13 cellular contexts compared by ENCODE assay signal in the genomic region with DNA sequence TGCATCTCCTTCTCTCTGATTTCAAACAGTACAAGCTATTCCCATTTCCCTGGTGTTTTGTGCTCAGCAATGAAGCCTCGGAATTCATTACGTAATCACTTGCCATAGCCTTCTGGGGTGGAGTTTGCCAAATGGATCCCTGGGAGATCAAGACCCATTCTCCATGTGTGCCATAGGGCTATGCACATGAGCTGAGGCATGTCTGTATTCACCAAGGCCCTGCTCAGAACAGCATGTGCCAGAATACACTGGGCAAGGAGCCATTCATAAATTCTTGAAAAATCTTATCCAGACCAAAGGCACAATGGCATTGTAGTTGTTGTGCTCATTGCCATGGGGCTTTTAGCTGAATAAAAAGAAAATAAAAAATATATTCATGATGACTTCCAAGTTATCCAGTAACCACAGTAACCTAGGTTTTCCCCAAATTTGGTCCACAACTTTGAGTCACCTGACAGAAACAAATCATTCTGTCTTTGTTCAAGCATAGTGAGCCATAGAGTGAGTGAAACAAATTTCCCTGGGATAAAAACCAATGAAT. TPM values are rescaled to one million over a fixed set of nuclear protein-coding genes. Genes with fewer than 3 reads are reported as not detected.
DNase-seq lines count a peak whose midpoint lies in the region; ATAC-seq, FAIRE-seq and TF ChIP-seq lines count a peak whose summit lies in the region.
"Had no signal": no experiment of that assay in that cellular context is flagged by ENCODE, and none has a peak within 500 bp of the region (broad histone marks: within the 10 kb centered on the region; RNA-seq: fewer than 3 reads in every experiment).

No MANE protein-coding gene starts in this region.

- no peak overlapping the region for H2AFZ ChIP-seq in H9 (ENCODE audit: low read length)

- H4K5ac ChIP-seq in H9 (ENCODE audit: insufficient read length, low read depth, low read length), result no peak overlapping the region

- H3K4me1 Mint-ChIP-seq in H9 (no peaks in the 10 kb centered on the region), type B pancreatic cell (ENCODE audit: unreplicated experiment) (peaks cover 3% of the 10 kb centered on the region)
- H3K4me1 Mint-ChIP-seq: activated naive CD8-positive, alpha-beta T cell treated with anti-CD3 and anti-CD28 coated beads, Interleukin-2, amount 50 U/mL, for 24 hours had no signal

- H3K4ac ChIP-seq in H9 (ENCODE audit: low read depth, low read length), result no peak overlapping the region

- no peak overlapping the region for H3K14ac ChIP-seq in H9 (ENCODE audit: insufficient read depth, low read length)

- no peak overlapping the region for H2AK5ac ChIP-seq in H9 (ENCODE audit: insufficient read length, low read length)

- peak; percentile 23 for FAIRE-seq in RCC 7860 (lab: Jason Lieb, UNC)

- no peaks in the 10 kb centered on the region for H3K79me2 ChIP-seq in H9 (ENCODE audit: insufficient read depth, low read length)

- H3K36me3 Mint-ChIP-seq in H9 (ENCODE audit: insufficient read depth in 1 of 3, low read depth in 3 of 3) (no peaks in the 10 kb centered on the region), type B pancreatic cell (no peaks in the 10 kb centered on the region)
- H3K36me3 Mint-ChIP-seq: CD8-positive, alpha-beta T cell had no signal

- CTCF ChIA-PET in BJ (lab: Yijun Ruan, JAX), result no interaction called here

- H4K8ac ChIP-seq in H9 (replicated peaks; ENCODE audit: insufficient read length, low read depth, low read length), result no peak overlapping the region

- H3K18ac ChIP-seq in H9 (ENCODE audit: insufficient read length, low read depth, low read length), result no peak overlapping the region

- no peak overlapping the region for H2BK5ac ChIP-seq in H9 (ENCODE audit: insufficient read length, low read length)

- H2BK20ac ChIP-seq in H9 (ENCODE audit: low read depth, low read length, poor library complexity, severe bottlenecking), result no peak overlapping the region

- H3K27me3 Mint-ChIP-seq in H9 (ENCODE audit: low read depth), result no peaks in the 10 kb centered on the region
- H3K27me3 Mint-ChIP-seq in type B pancreatic cell, result no peaks in the 10 kb centered on the region
- H3K27me3 Mint-ChIP-seq: activated naive CD8-positive, alpha-beta T cell treated with anti-CD3 and anti-CD28 coated beads, Interleukin-2, amount 50 U/mL, for 24 hours had no signal

- no peak overlapping the region for H3K9ac ChIP-seq in H9 (ENCODE audit: extremely low read depth, insufficient read length, low read length)

- no peak overlapping the region for H2BK15ac ChIP-seq in H9 (ENCODE audit: low read depth, low read length)

- WGBS in H9 (ENCODE audit: extremely low coverage, insufficient read length, low lambda C conversion rate), result no CpG with 5 or more reads among the region's 2 CpGs

- H3K4me1 ChIP-seq in H9 (ENCODE audit: insufficient read depth, low read length), result no peaks in the 10 kb centered on the region

- no peaks in the 10 kb centered on the region for H3K27me3 ChIP-seq in BJ (ENCODE audit: control insufficient read depth, insufficient read depth, low read length)
- no peaks in the 10 kb centered on the region for H3K27me3 ChIP-seq in H9 (ENCODE audit: insufficient read depth, low read length)

- H3K4me2 ChIP-seq in H9 (ENCODE audit: insufficient read depth, insufficient read length, low read length), result no peak overlapping the region

- no peak overlapping the region for H3K23ac ChIP-seq in H9 (ENCODE audit: insufficient read length, low read depth, low read length)

- H3K27ac ChIP-seq in H9 (ENCODE audit: insufficient read length, low read depth, low read length), result no peak overlapping the region

- no peak overlapping the region for H3K4me3 ChIP-seq in BJ (ENCODE audit: low read depth, low read length)
- H3K4me3 ChIP-seq in epithelial cell of proximal tubule (ENCODE audit: low read depth, low read length), result no peak overlapping the region

- H3K9me3 Mint-ChIP-seq in H9 (no peaks in the 10 kb centered on the region), type B pancreatic cell (no peaks in the 10 kb centered on the region)
- H3K9me3 Mint-ChIP-seq: activated naive CD8-positive, alpha-beta T cell treated with anti-CD3 and anti-CD28 coated beads, Interleukin-2, amount 50 U/mL, for 24 hours; CD8-positive, alpha-beta T cell had no signal

- H4K20me1 ChIP-seq in H9 (ENCODE audit: control insufficient read depth, insufficient read depth, insufficient read length), result no peaks in the 10 kb centered on the region

- H3K4me3 Mint-ChIP-seq in H9, result no peak overlapping the region
- no peak overlapping the region for H3K4me3 Mint-ChIP-seq in type B pancreatic cell
- H3K4me3 Mint-ChIP-seq: activated naive CD8-positive, alpha-beta T cell treated with anti-CD3 and anti-CD28 coated beads, Interleukin-2, amount 50 U/mL, for 24 hours; CD8-positive, alpha-beta T cell had no signal

- H3T11ph ChIP-seq in H9 (ENCODE audit: low read length), result no peak overlapping the region

- H3K23me2 ChIP-seq in H9 (ENCODE audit: insufficient read length, low read depth, low read length, poor library complexity, severe bottlenecking), result no peaks in the 10 kb centered on the region

- DNase-seq in BJ (ENCODE audit: low read depth) (peak; percentile 39), RCC 7860 (ENCODE audit: low spot score) (peak; percentile 64), epithelial cell of proximal tubule (ENCODE audit: low read depth) (peak; percentile 87), omental fat pad (ENCODE audit: low spot score) (no peak), H9 (no peak), type B pancreatic cell (ENCODE audit: extremely low spot score, unreplicated experiment) (no peak), T-helper 1 cell (no peak)
- DNase-seq in stimulated activated naive CD4-positive, alpha-beta T cell (lab: John Stamatoyannopoulos, UW), result no peak
- DNase-seq: activated CD4-positive, alpha-beta T cell treated with anti-CD3 and anti-CD28 coated beads, Interleukin-2, amount 50 U/mL, for 4 hours; activated naive CD8-positive, alpha-beta T cell treated with anti-CD3 and anti-CD28 coated beads, Interleukin-2, amount 50 U/mL, for 24 hours; CD8-positive, alpha-beta T cell; NCI-H2171; stimulated activated naive CD8-positive, alpha-beta T cell treated with anti-CD3 and anti-CD28 coated beads, Interleukin-15, Interleukin-2, amounts not matched to agents 100 U/mL and 50 U/mL, for 24 hours had no signal

- no peak overlapping the region for H4K91ac ChIP-seq in H9 (ENCODE audit: insufficient read length, low read depth, low read length)

- no peaks in the 10 kb centered on the region for H3K9me3 ChIP-seq in H9 (ENCODE audit: control insufficient read depth, low read depth, low read length)

- TF ChIP-seq CTCF in BJ (IDR thresholded peaks at IDR 0.05; ENCODE audit: insufficient read depth, low read depth, low read length) (no peak), epithelial cell of proximal tubule (conservative IDR thresholded peaks at IDR 0.05; ENCODE audit: low read depth, low read length) (no peak), omental fat pad (IDR thresholded peaks at IDR 0.05) (no peak), H9 (conservative IDR thresholded peaks at IDR 0.05) (no peak), type B pancreatic cell (conservative IDR thresholded peaks at IDR 0.05) (no peak)

- no peaks in the 10 kb centered on the region for H3K36me3 ChIP-seq in BJ (ENCODE audit: control insufficient read depth, insufficient read depth, low read length)

- no peaks in the 10 kb centered on the region for H3K79me1 ChIP-seq in H9 (ENCODE audit: insufficient read depth, low read depth, low read length, poor library complexity, severe bottlenecking)

- no peak overlapping the region for H2BK12ac ChIP-seq in H9 (ENCODE audit: insufficient read length, low read depth, low read length)

- H3K56ac ChIP-seq in H9 (ENCODE audit: insufficient read length, low read depth, low read length), result no peak overlapping the region

- H3K27ac Mint-ChIP-seq in H9 (no peak overlapping the region), type B pancreatic cell (no peak overlapping the region)
- H3K27ac Mint-ChIP-seq: activated naive CD8-positive, alpha-beta T cell treated with anti-CD3 and anti-CD28 coated beads, Interleukin-2, amount 50 U/mL, for 24 hours; CD8-positive, alpha-beta T cell had no signal

- no peak overlapping the region for H2BK120ac ChIP-seq in H9 (ENCODE audit: low read depth, low read length, poor library complexity, severe bottlenecking)

- POLR2A ChIA-PET in BJ (lab: Charles Lee), result interaction anchor here (0.6 kb wide), 2 partner anchors 17 to 162 kb away, joined by 4 to 5 read pairs; no protein-coding TSS in a partner anchor

- peak; percentile 41 for ATAC-seq in omental fat pad (ENCODE audit: low FRiP score)
- ATAC-seq: activated naive CD8-positive, alpha-beta T cell treated with anti-CD3 and anti-CD28 coated beads, Interleukin-2, amount 50 U/mL, for 24 hours; CD8-positive, alpha-beta T cell; stimulated activated naive CD8-positive, alpha-beta T cell treated with anti-CD3 and anti-CD28 coated beads, Interleukin-15, Interleukin-2, amounts not matched to agents 100 U/mL and 50 U/mL, for 24 hours had no signal

RNA-seq across cellular contexts. Expression of gene CRB1, which starts 53.0 kb away (rescaled TPM):
- polyA plus RNA-seq in BJ (2011; rRNA removed), result 0.05 and 0.06 TPM in 2 replicates
- polyA minus RNA-seq in BJ (2011; rRNA and poly(A)+ RNA removed), result 0.09 and 0.10 TPM in 2 replicates
- total RNA-seq in epithelial cell of proximal tubule (0.06 TPM in 1 of 2 replicates, not detected in the other), omental fat pad (1 to 10 TPM in 1 of 4 donors, under 1 TPM in 1, not detected in 2; 0.38 to 2.4 TPM), H9 (2021) (not detected in 2 replicates), type B pancreatic cell (ENCODE audit: low replicate concordance) (5.7 and 14.7 TPM in 2 replicates)

Comparison
In these comparisons a context has a peak if more than half of its experiments do, and no peak if none do; other contexts are left out.
1. DNase-seq: peak in BJ (single experiment), RCC 7860 (single experiment) and epithelial cell of proximal tubule (single experiment); none in omental fat pad (single experiment), stimulated activated naive CD4-positive, alpha-beta T cell (0 of 6), H9 (single experiment), type B pancreatic cell (single experiment) and T-helper 1 cell (0 of 5).